8 cellular contexts compared by ENCODE assay signal in genomic region chr12:61993734-61994345, GRCh38.
DNase-seq lines count a peak whose midpoint lies in the region; FAIRE-seq and TF ChIP-seq lines count a peak whose summit lies in the region.

No MANE protein-coding gene starts in this region.

- H3K9ac ChIP-seq in H9 (ENCODE audit: extremely low read depth, insufficient read length, low read length) = no peak overlapping the region

- no peak overlapping the region for H3K4ac ChIP-seq in H9 (ENCODE audit: low read depth, low read length)

- FAIRE-seq in bronchial epithelial cell (lab: Jason Lieb, UNC) = no peak

- H2BK12ac ChIP-seq in H9 (ENCODE audit: insufficient read length, low read depth, low read length) = no peak overlapping the region

- no peak overlapping the region for H2AK5ac ChIP-seq in H9 (ENCODE audit: insufficient read length, low read length)

- H3K27ac ChIP-seq in H9 (ENCODE audit: insufficient read length, low read depth, low read length) = no peak overlapping the region

- H3K4me2 ChIP-seq in H9 (ENCODE audit: insufficient read depth, insufficient read length, low read length) = no peak overlapping the region

- no peak overlapping the region for H3K27ac Mint-ChIP-seq in H9

- H3K4me3 ChIP-seq in bronchial epithelial cell (ENCODE audit: low read depth, low read length) = no peak overlapping the region

- TF ChIP-seq CTCF in H9 (conservative IDR thresholded peaks at IDR 0.05) (peak; percentile 89), bronchial epithelial cell (IDR thresholded peaks at IDR 0.05; ENCODE audit: insufficient read depth, low read length, severe bottlenecking) (peak; percentile 68)

- no peak overlapping the region for H3K18ac ChIP-seq in H9 (ENCODE audit: insufficient read length, low read depth, low read length)

- H3K4me3 Mint-ChIP-seq in H9 = no peak overlapping the region

- H3K27me3 ChIP-seq in H9 (ENCODE audit: insufficient read depth, low read length) = no peaks in the 10 kb centered on the region
- H3K27me3 ChIP-seq in bronchial epithelial cell (ENCODE audit: control insufficient read depth, insufficient read depth, low read length) = no peaks in the 10 kb centered on the region

- no peak overlapping the region for H2BK5ac ChIP-seq in H9 (ENCODE audit: insufficient read length, low read length)

- H3K79me2 ChIP-seq in H9 (ENCODE audit: insufficient read depth, low read length) = no peaks in the 10 kb centered on the region

- WGBS in H9 (ENCODE audit: extremely low coverage, insufficient read length, low lambda C conversion rate) = no CpG with 5 or more reads among the region's 2 CpGs

- no peaks in the 10 kb centered on the region for H3K4me1 ChIP-seq in H9 (ENCODE audit: insufficient read depth, low read length)

- no peaks in the 10 kb centered on the region for H3K27me3 Mint-ChIP-seq in H9 (ENCODE audit: low read depth)

- no peak overlapping the region for H2BK15ac ChIP-seq in H9 (ENCODE audit: low read depth, low read length)

- H4K91ac ChIP-seq in H9 (ENCODE audit: insufficient read length, low read depth, low read length) = no peak overlapping the region

- DNase-seq in DMS 273 (lab: John Stamatoyannopoulos, UW; ENCODE audit: unreplicated experiment) (peak; percentile 18), DMS 273 treated with DMSO at 0.1 percent for 48 hours (lab: John Stamatoyannopoulos, UW) (no peak), H9 (no peak), NCI-H1417 treated with DMSO at 0.1 percent for 48 hours (lab: John Stamatoyannopoulos, UW) (peak; percentile 30), bronchial epithelial cell (ENCODE audit: low read depth) (peak; percentile 46), medulla oblongata (ENCODE audit: extremely low spot score) (peak; percentile 44), NCI-H187 (lab: John Stamatoyannopoulos, UW) (no peak)
- DNase-seq in activated naive CD4-positive, alpha-beta T cell treated with anti-CD3 and anti-CD28 coated beads, Interleukin-2, amount 50 U/mL, for 16 hours = no peak

- no peaks in the 10 kb centered on the region for H3K9me3 ChIP-seq in H9 (ENCODE audit: control insufficient read depth, low read depth, low read length)

- no peak overlapping the region for H2BK120ac ChIP-seq in H9 (ENCODE audit: low read depth, low read length, poor library complexity, severe bottlenecking)

- no peak overlapping the region for H2BK20ac ChIP-seq in H9 (ENCODE audit: low read depth, low read length, poor library complexity, severe bottlenecking)

- no peak overlapping the region for H3T11ph ChIP-seq in H9 (ENCODE audit: low read length)

- H2AFZ ChIP-seq in H9 (ENCODE audit: low read length) = no peak overlapping the region

- H4K5ac ChIP-seq in H9 (ENCODE audit: insufficient read length, low read depth, low read length) = no peak overlapping the region

- no peaks in the 10 kb centered on the region for H3K36me3 Mint-ChIP-seq in H9 (ENCODE audit: insufficient read depth in 1 of 3, low read depth in 3 of 3)

- H4K20me1 ChIP-seq in H9 (ENCODE audit: control insufficient read depth, insufficient read depth, insufficient read length) = no peaks in the 10 kb centered on the region

- H3K23me2 ChIP-seq in H9 (ENCODE audit: insufficient read length, low read depth, low read length, poor library complexity, severe bottlenecking) = no peaks in the 10 kb centered on the region

- no peaks in the 10 kb centered on the region for H3K4me1 Mint-ChIP-seq in H9

- H3K23ac ChIP-seq in H9 (ENCODE audit: insufficient read length, low read depth, low read length) = no peak overlapping the region

- H3K14ac ChIP-seq in H9 (ENCODE audit: insufficient read depth, low read length) = no peak overlapping the region

- no peaks in the 10 kb centered on the region for H3K79me1 ChIP-seq in H9 (ENCODE audit: insufficient read depth, low read depth, low read length, poor library complexity, severe bottlenecking)

- no peak overlapping the region for H3K56ac ChIP-seq in H9 (ENCODE audit: insufficient read length, low read depth, low read length)

- H4K8ac ChIP-seq in H9 (replicated peaks; ENCODE audit: insufficient read length, low read depth, low read length) = no peak overlapping the region

- no peaks in the 10 kb centered on the region for H3K36me3 ChIP-seq in bronchial epithelial cell (ENCODE audit: control insufficient read depth, insufficient read depth, low read length)

- H3K9me3 Mint-ChIP-seq in H9 = no peaks in the 10 kb centered on the region

Comparison
In these comparisons a context has a peak if more than half of its experiments do, and no peak if none do; other contexts are left out.
1. DNase-seq: peak in DMS 273 (single experiment), NCI-H1417 treated with DMSO at 0.1 percent for 48 hours (single experiment), bronchial epithelial cell (single experiment) and medulla oblongata (single experiment); none in DMS 273 treated with DMSO at 0.1 percent for 48 hours (single experiment), H9 (single experiment), activated naive CD4-positive, alpha-beta T cell treated with anti-CD3 and anti-CD28 coated beads, Interleukin-2, amount 50 U/mL, for 16 hours (single experiment) and NCI-H187 (0 of 2).